In the genomic region with DNA sequence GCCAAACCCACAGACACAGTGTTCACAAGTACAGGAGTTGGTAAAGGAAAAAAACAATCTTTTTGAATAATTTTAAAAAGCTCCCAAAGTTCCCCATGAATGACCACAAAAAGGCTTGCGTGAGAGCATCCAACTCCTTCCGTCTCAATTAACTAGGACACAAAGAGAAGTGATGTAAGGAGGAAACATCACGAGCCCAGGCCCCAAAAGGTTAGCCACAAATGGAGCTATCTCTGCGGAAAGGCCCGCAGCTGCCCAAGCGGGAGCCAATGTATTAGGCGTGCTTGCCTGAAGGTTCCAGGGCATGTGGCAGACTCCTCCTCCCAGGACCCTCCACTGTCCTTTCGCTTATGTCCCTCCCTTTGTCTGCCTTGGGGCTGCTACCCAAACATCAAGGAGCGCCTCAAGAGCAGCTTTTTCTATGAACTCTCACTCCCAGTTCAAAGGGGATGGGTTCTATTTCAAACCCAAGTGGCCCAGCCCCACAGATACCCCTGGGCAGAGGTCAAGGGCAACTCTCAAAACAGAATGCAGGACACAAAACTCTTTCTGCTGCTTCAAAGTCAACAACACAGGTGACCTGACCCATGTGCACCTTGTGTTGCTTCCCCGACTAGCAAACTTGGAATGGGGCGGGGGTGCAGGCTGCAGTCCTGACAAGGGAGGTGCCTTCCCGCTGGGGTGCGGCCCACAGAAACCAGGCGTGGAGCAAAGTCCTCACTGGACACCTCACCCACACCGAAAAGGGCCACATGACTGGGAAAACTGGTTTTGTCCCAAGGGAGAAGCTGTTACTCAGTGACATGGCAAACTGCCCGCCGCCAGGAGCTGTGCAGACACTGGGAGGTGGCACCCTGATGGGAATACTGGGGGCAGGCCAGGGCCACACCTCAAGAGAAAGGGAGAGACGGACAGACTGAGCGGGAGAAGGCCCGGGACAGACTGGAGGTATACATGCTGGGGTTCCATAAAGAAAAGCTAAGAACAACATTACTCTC, we compare ENCODE assay signal across 8 cellular contexts. TPM values are rescaled to one million over a fixed set of nuclear protein-coding genes. Genes with fewer than 3 reads are reported as not detected.
A peak's percentile ranks its signal among the peaks of the same experiment; 100 is the strongest.
DNase-seq lines count a peak whose midpoint lies in the region; ATAC-seq and TF ChIP-seq lines count a peak whose summit lies in the region.

No MANE protein-coding gene starts in this region.

- intact Hi-C loops in tibial artery (cut with DNase I; ENCODE audit: low total_unique reads) = no loop called here

- no peaks in the 10 kb centered on the region for H3K27me3 ChIP-seq in layer of hippocampus (ENCODE audit: control insufficient read depth, insufficient read depth, low read length)
- no peaks in the 10 kb centered on the region for H3K27me3 ChIP-seq in tibial artery

- peaks cover 0 to 64% (median 53%) of the 10 kb centered on the region in 4 donors for H3K4me1 ChIP-seq in tibial artery

- in situ Hi-C loops in GM13976 (cut with MboI; ENCODE audit: low sequenced_read_pairs, unreplicated experiment) = no loop called here

- no peak overlapping the region for H3K4me3 ChIP-seq in tibial artery

- H3K9me3 ChIP-seq in tibial artery = no peaks in the 10 kb centered on the region

- TF ChIP-seq CTCF in tibial artery (IDR thresholded peaks at IDR 0.05) = no peak
- TF ChIP-seq CTCF in GM13976 (IDR thresholded peaks at IDR 0.05; ENCODE audit: borderline replicate concordance, control extremely low read depth, extremely low read depth, insufficient read depth, missing control alignments) = no peak

- peak; percentile 6 for DNase-seq in NCI-H345 (lab: John Stamatoyannopoulos, UW)
- DNase-seq in NCI-H345 treated with DMSO at 0.1 percent for 48 hours (lab: John Stamatoyannopoulos, UW; ENCODE audit: unreplicated experiment) = no peak
- peak; percentile 59 to 88 for DNase-seq in tibial artery
- DNase-seq in GM13976 (ENCODE audit: low spot score) = no peak
- DNase-seq in T-helper 9 cell = no peak

- 38 to 76% (median 71%) methylated on average over 20 of the region's 20 CpGs for WGBS in adipose tissue, 3 donors

- ATAC-seq in HG02763 (IDR thresholded peaks at IDR 0.05; ENCODE audit: unreplicated experiment) = no peak

- H3K36me3 ChIP-seq in tibial artery = peaks cover under 1 to 31% (median 22%) of the 10 kb centered on the region in 3 donors

- H3K27ac ChIP-seq in adipose tissue (ENCODE audit: low read depth, low read length) = peak overlapping the region; percentile 28
- H3K27ac ChIP-seq in layer of hippocampus (ENCODE audit: low read depth, low read length) = peak overlapping the region; percentile 62
- peak overlapping the region; percentile 79 to 81 for H3K27ac ChIP-seq in tibial artery

RNA-seq across cellular contexts. Expression of a gene that starts 17.6 kb away (rescaled TPM):
- 10 to 100 TPM in 1 of 3 donors, 1 to 10 TPM in 2; 7.1 to 17.9 (median 9.5) TPM for polyA plus RNA-seq in adipose tissue

RNA-seq across cellular contexts. Expression of a gene that starts 34.6 kb away (rescaled TPM):
- 10 to 100 TPM; 25.5 to 50.0 (median 42.2) TPM for polyA plus RNA-seq in adipose tissue

RNA-seq across cellular contexts. Expression of a gene that starts 47.6 kb away (rescaled TPM):
- 10 to 100 TPM in 2 of 3 donors, not detected in 1; 35.5 to 61.1 TPM for polyA plus RNA-seq in adipose tissue

Comparison
In these comparisons a context has a peak if more than half of its experiments do, and no peak if none do; other contexts are left out.
1. DNase-seq: peak in NCI-H345 (single experiment) and tibial artery (2 of 2); none in NCI-H345 treated with DMSO at 0.1 percent for 48 hours (single experiment), GM13976 (single experiment) and T-helper 9 cell (single experiment).
2. H3K27ac ChIP-seq: peak in every context shown above with its lines; median percentile 80 in tibial artery; 62 in layer of hippocampus; 28 in adipose tissue.